2 cellular contexts compared by ENCODE assay signal in the genomic region with DNA sequence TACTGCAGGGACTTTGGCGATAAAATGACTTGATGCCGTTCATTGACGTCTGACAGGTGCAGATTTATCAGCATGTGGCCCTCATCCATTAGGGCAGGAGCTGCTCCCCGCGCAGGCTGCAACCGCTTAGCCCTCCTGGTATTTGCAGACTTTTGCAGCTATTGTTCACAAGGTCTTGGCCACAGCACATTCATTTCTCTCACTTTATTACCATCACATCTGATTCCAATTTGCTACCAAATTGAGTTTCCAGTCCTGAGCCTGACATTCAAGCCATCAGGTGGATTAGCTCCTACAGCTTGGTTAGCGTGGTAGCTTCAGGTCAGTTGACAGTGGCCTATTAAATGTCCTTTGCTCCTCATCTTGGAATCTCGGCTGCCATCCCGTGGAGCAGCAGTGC.
TF ChIP-seq lines count a peak whose summit lies in the region.

No MANE protein-coding gene starts in this region.

TF ChIP-seq in IMR-90, 13 proteins besides CTCF, POLR2A, EP300 and RAD21 (continued from another document):
- TF ChIP-seq, protein P1, sequence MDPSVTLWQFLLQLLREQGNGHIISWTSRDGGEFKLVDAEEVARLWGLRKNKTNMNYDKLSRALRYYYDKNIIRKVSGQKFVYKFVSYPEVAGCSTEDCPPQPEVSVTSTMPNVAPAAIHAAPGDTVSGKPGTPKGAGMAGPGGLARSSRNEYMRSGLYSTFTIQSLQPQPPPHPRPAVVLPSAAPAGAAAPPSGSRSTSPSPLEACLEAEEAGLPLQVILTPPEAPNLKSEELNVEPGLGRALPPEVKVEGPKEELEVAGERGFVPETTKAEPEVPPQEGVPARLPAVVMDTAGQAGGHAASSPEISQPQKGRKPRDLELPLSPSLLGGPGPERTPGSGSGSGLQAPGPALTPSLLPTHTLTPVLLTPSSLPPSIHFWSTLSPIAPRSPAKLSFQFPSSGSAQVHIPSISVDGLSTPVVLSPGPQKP (IDR thresholded peaks at IDR 0.05; ENCODE audit: borderline replicate concordance, low read depth, low read length), result no peak
- no peak for TF ChIP-seq CEBPB (IDR thresholded peaks at IDR 0.05; ENCODE audit: low read depth, low read length)
- TF ChIP-seq SMC3 (IDR thresholded peaks at IDR 0.05; ENCODE audit: low read depth, low read length), result no peak

TF ChIP-seq in SK-N-SH treated with all-trans-retinoic acid at 6 μM for 48 hours, 23 proteins besides CTCF, POLR2A, EP300 and RAD21 (continued from another document):
- TF ChIP-seq, protein P2, sequence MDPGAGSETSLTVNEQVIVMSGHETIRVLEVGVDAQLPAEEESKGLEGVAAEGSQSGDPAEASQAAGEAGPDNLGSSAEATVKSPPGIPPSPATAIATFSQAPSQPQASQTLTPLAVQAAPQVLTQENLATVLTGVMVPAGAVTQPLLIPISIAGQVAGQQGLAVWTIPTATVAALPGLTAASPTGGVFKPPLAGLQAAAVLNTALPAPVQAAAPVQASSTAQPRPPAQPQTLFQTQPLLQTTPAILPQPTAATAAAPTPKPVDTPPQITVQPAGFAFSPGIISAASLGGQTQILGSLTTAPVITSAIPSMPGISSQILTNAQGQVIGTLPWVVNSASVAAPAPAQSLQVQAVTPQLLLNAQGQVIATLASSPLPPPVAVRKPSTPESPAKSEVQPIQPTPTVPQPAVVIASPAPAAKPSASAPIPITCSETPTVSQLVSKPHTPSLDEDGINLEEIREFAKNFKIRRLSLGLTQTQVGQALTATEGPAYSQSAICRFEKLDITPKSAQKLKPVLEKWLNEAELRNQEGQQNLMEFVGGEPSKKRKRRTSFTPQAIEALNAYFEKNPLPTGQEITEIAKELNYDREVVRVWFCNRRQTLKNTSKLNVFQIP (CRISPR knock-in tag; IDR thresholded peaks at IDR 0.05; ENCODE audit: borderline replicate concordance, low read depth), result no peak
- no peak for TF ChIP-seq OSR1 (CRISPR knock-in tag; IDR thresholded peaks at IDR 0.05)
